In genomic region chr19:47890865-47891621, GRCh38 we compare ENCODE assay signal across 2 cellular contexts.
TF ChIP-seq lines count a peak whose summit lies in the region.

No MANE protein-coding gene starts in this region.

TF ChIP-seq in GM12878, 131 proteins besides CTCF, POLR2A, EP300 and RAD21 (continued from another document):
- TF ChIP-seq ZBTB4 (CRISPR knock-in tag; IDR thresholded peaks at IDR 0.05) (no peak), ZNF24 (IDR thresholded peaks at IDR 0.05) (peak; percentile 69)

TF ChIP-seq in liver, 16 proteins besides CTCF, POLR2A, EP300 and RAD21 (continued from another document):
- no peak for TF ChIP-seq ZBTB33 (IDR thresholded peaks at IDR 0.05)
- no peak for TF ChIP-seq YY1 (IDR thresholded peaks at IDR 0.05)
- no peak for TF ChIP-seq SP1 (IDR thresholded peaks at IDR 0.05)
- TF ChIP-seq JUND (IDR thresholded peaks at IDR 0.05) = no peak
- no peak for TF ChIP-seq HNF4A (conservative IDR thresholded peaks at IDR 0.05)
- no peak for TF ChIP-seq FOXA2 (IDR thresholded peaks at IDR 0.05)
- TF ChIP-seq EGR1 (IDR thresholded peaks at IDR 0.05; ENCODE audit: low read depth in 2 of 2) = no peak
- TF ChIP-seq HNF4G (IDR thresholded peaks at IDR 0.05) = no peak
- TF ChIP-seq ATF3 (IDR thresholded peaks at IDR 0.05) = no peak
- TF ChIP-seq FOXA1 (IDR thresholded peaks at IDR 0.05) = no peak
- no peak for TF ChIP-seq GABPA (IDR thresholded peaks at IDR 0.05 in 1 of 2, conservative IDR thresholded peaks at IDR 0.05 in 1 of 2)
- TF ChIP-seq NR2F2 (IDR thresholded peaks at IDR 0.05) = no peak
- no peak for TF ChIP-seq REST (IDR thresholded peaks at IDR 0.05)
- no peak for TF ChIP-seq TAF1 (conservative IDR thresholded peaks at IDR 0.05)
